Comparison of ENCODE assay signal across 15 cellular contexts in the genomic region with DNA sequence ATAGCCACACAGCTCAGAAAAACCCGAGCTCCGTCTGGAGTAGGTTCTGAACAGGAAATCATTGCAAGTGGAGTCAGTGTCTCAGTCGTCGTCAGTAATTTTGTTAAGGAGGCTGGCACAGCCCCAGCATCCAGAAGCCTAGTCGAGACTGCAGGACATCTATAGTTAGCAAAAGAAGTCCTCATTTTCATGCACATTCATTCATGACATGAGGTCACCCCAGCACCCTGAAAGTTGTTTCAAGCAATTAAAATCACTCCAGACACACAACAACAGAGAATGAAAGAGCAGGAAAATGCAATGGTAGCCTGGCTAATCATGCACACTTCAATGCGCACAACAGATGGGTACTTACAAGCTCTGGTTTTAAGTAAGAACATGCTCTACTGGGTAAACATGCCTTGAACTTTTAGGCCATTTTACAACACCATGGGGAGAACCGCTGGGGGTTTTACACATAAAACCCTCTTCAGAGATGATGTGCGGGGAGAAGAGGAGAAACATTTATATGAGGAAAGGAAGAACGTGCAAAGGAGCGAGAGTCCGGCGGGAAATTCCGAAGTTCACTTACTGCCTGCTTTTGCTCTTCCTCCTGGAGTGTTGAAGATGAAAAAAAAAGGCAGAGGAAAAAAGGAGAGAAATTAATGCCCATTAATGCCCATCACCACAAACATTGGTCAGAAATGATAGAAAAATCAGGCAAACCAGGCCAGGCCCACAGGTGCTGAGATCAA.
DNase-seq lines count a peak whose midpoint lies in the region; ATAC-seq, FAIRE-seq and TF ChIP-seq lines count a peak whose summit lies in the region.
"Had no signal": no experiment of that assay in that cellular context is flagged by ENCODE, and none has a peak within 500 bp of the region (broad histone marks: within the 10 kb centered on the region; RNA-seq: fewer than 3 reads in every experiment).

No MANE protein-coding gene starts in this region.

- peaks cover 9% of the 10 kb centered on the region for H3K9me3 Mint-ChIP-seq in T-helper 2 cell treated with Interferon-gamma antibody and Interleukin-4, amounts not matched to agents 5 μg/mL and 100 μg/mL, for 36 hours

- DNase-seq in NCI-H2227 treated with DMSO at 0.1 percent for 48 hours (lab: John Stamatoyannopoulos, UW) (peak; percentile 12), NCI-H2227 (lab: John Stamatoyannopoulos, UW; ENCODE audit: unreplicated experiment) (no peak), spleen (no peak), sciatic nerve (ENCODE audit: low spot score) (no peak), urothelium cell line (ENCODE audit: low spot score) (no peak)
- no peak for DNase-seq in T-helper 2 cell treated with Interferon-gamma antibody and Interleukin-4, amounts not matched to agents 5 μg/mL and 100 μg/mL, for 36 hours (ENCODE audit: low spot score)
- DNase-seq: 8988T, colonic mucosa, NCI-H1048, tibial artery had no signal

- no peak overlapping the region for H3K4me3 ChIP-seq in spleen
- H3K4me3 ChIP-seq: colonic mucosa, tibial artery had no signal

- peaks cover 0 to 9% (median 0%) of the 10 kb centered on the region in 6 donors for H3K36me3 ChIP-seq in spleen
- H3K36me3 ChIP-seq: colonic mucosa had no signal

- TF ChIP-seq POLR2A in spleen (IDR thresholded peaks at IDR 0.05), result no peak

- H3K4me1 Mint-ChIP-seq in T-helper 2 cell treated with Interferon-gamma antibody and Interleukin-4, amounts not matched to agents 5 μg/mL and 100 μg/mL, for 36 hours (ENCODE audit: low read depth), result peaks cover 10% of the 10 kb centered on the region

- peaks cover 0 to 58% (median 37%) of the 10 kb centered on the region in 6 donors for H3K4me1 ChIP-seq in spleen
- H3K4me1 ChIP-seq: tibial artery had no signal

- no peaks in the 10 kb centered on the region for H3K27me3 Mint-ChIP-seq in T-helper 2 cell treated with Interferon-gamma antibody and Interleukin-4, amounts not matched to agents 5 μg/mL and 100 μg/mL, for 36 hours (ENCODE audit: low read depth)

- H3K4me3 Mint-ChIP-seq in T-helper 2 cell treated with Interferon-gamma antibody and Interleukin-4, amounts not matched to agents 5 μg/mL and 100 μg/mL, for 36 hours, result no peak overlapping the region

- intact Hi-C loops in spleen (cut with DNase I; ENCODE audit: low total_unique reads), result no loop called here
- intact Hi-C loops in sciatic nerve (cut with DNase I), result no loop called here

- TF ChIP-seq CTCF in spleen (IDR thresholded peaks at IDR 0.05 in 8 of 11, conservative IDR thresholded peaks at IDR 0.05 in 3 of 11), result no peak

- peak; percentile 25 for ATAC-seq in HG02840 (IDR thresholded peaks at IDR 0.05; ENCODE audit: low FRiP score, unreplicated experiment)
- no peak; the same call in 2 of the 3 replicates for ATAC-seq in SK-N-SH treated with all-trans-retinoic acid at 6 μM for 48 hours
- no peak for ATAC-seq in sciatic nerve
- ATAC-seq: Right ventricle myocardium inferior had no signal

- H3K36me3 Mint-ChIP-seq in T-helper 2 cell treated with Interferon-gamma antibody and Interleukin-4, amounts not matched to agents 5 μg/mL and 100 μg/mL, for 36 hours (ENCODE audit: low read depth), result peaks cover 16% of the 10 kb centered on the region

- WGBS in spleen, 5 donors, result 57 to 75% (median 69%) methylated on average over 13 of the region's 13 CpGs

- H3K27ac ChIP-seq in spleen, result peak overlapping the region in 7 of 8 donors; percentile 17 to 86 (median 66)
- H3K27ac ChIP-seq: colonic mucosa, tibial artery, VCaP had no signal

- H3K27ac Mint-ChIP-seq in T-helper 2 cell treated with Interferon-gamma antibody and Interleukin-4, amounts not matched to agents 5 μg/mL and 100 μg/mL, for 36 hours, result no peak overlapping the region

- H3K27me3 ChIP-seq in spleen (replicated peaks in 1 of 7), result no peaks in the 10 kb centered on the region
- H3K27me3 ChIP-seq: colonic mucosa, tibial artery had no signal

- H3K9me3 ChIP-seq in spleen, result peaks cover 0 to 4% (median 0%) of the 10 kb centered on the region in 8 donors
- H3K9me3 ChIP-seq: colonic mucosa, tibial artery had no signal

- FAIRE-seq in urothelium cell line (lab: Jason Lieb, UNC), result no peak
- FAIRE-seq: HTR-8/SVneo had no signal

TF ChIP-seq in SK-N-SH treated with all-trans-retinoic acid at 6 μM for 48 hours, 23 proteins besides CTCF, POLR2A, EP300 and RAD21:
- TF ChIP-seq TCF4 (CRISPR knock-in tag; IDR thresholded peaks at IDR 0.05; ENCODE audit: borderline replicate concordance) (peak; percentile 14; the same call in 1 of the 2 replicates), BACH2 (CRISPR knock-in tag; IDR thresholded peaks at IDR 0.05; ENCODE audit: borderline replicate concordance) (no peak)
